1 cellular context compared by ENCODE assay signal in genomic region chr6:129215246-129215645, GRCh38.
TF ChIP-seq lines count a peak whose summit lies in the region.

No MANE protein-coding gene starts in this region.

TF ChIP-seq in HCT116, 20 proteins besides CTCF, POLR2A, EP300 and RAD21 (continued from another document):
- TF ChIP-seq TCF7L2 (IDR thresholded peaks at IDR 0.05; ENCODE audit: borderline replicate concordance, extremely low read depth, insufficient read depth, insufficient read length) (no peak), FOSL1 (IDR thresholded peaks at IDR 0.05; ENCODE audit: low read depth) (no peak)
- TF ChIP-seq, protein P1, sequence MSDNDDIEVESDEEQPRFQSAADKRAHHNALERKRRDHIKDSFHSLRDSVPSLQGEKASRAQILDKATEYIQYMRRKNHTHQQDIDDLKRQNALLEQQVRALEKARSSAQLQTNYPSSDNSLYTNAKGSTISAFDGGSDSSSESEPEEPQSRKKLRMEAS (IDR thresholded peaks at IDR 0.05), result no peak
